17 cellular contexts compared by ENCODE assay signal in genomic region chr12:82832091-82832490, GRCh38.
"Had no signal": no experiment of that assay in that cellular context is flagged by ENCODE, and none has a peak within 500 bp of the region (broad histone marks: within the 10 kb centered on the region; RNA-seq: fewer than 3 reads in every experiment).

No MANE protein-coding gene starts in this region.

- DNase-seq: activated CD4-positive, alpha-beta T cell treated with anti-CD3 and anti-CD28 coated beads for 4 hours; activated CD8-positive, alpha-beta memory T cell treated with anti-CD3 and anti-CD28 coated beads, Interleukin-2, amount 50 U/mL, for 4 hours; activated CD8-positive, alpha-beta T cell treated with anti-CD3 and anti-CD28 coated beads for 36 hours; activated gamma-delta T cell treated with Interleukin-2 at 50 U/mL for 16 hours; activated naive CD8-positive, alpha-beta T cell treated with anti-CD3 and anti-CD28 coated beads, Interleukin-2, amount 10 ng/mL, durations not matched to agents 7 days and 5 days; activated T-cell treated with anti-CD3 and anti-CD28 coated beads, Interleukin-2, amount 50 U/mL, for 72 hours; aorta; effector memory CD4-positive, alpha-beta T cell; left ventricle myocardium superior; mesendoderm; nephron progenitor cell; psoas muscle; right lobe of liver; spleen; stimulated activated CD4-positive, alpha-beta T cell treated with anti-CD3 and anti-CD28 coated beads, Interleukin-1b, Interleukin-23, amount 100 ng/mL, for 48 hours; stimulated activated naive CD4-positive, alpha-beta T cell treated with Interleukin-2 at 50 U/mL for 16 hours; WERI-Rb-1 had no signal
